In the genomic region with DNA sequence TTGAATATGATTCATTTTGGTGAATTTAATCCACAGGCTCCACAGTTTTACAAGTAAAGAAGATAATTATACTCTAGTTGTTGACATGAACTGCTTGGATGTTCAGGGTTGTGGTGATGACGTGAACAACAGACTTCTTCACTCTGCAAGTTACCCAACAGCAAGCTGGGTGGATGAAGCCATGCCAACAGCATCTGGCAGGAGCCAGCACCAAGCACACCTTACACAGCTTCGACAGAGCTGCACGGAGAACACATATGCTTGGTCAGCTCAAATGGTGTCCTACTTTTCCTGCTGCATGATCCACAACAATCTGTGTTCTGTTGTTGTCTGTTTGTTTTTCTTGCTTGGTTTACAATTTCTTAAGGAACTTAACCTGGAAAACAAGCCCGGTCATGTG, we compare ENCODE assay signal across 9 cellular contexts. TPM values are rescaled to one million over a fixed set of nuclear protein-coding genes. Genes with fewer than 3 reads are reported as not detected.
DNase-seq lines count a peak whose midpoint lies in the region; ATAC-seq, FAIRE-seq and TF ChIP-seq lines count a peak whose summit lies in the region.
"Had no signal": no experiment of that assay in that cellular context is flagged by ENCODE, and none has a peak within 500 bp of the region (broad histone marks: within the 10 kb centered on the region; RNA-seq: fewer than 3 reads in every experiment).

No MANE protein-coding gene starts in this region.

- no peak for TF ChIP-seq POLR2A in H1 (IDR thresholded peaks at IDR 0.05; ENCODE audit: control extremely low read depth in 1 of 2, low read depth in 2 of 2, low read length in 2 of 2)

- no peak overlapping the region for H3K4ac ChIP-seq in H1 (replicated peaks; ENCODE audit: insufficient read length, low read depth, low read length)

- H2AFZ ChIP-seq in H1 (ENCODE audit: low read length), result 0 out of 2 replicates have a peak overlapping the region, but pooled peaks have one; percentile 23

- H3K4me1 ChIP-seq in H1 (replicated peaks in 1 of 4; ENCODE audit: control insufficient read depth in 3 of 4, insufficient read depth in 4 of 4, low read length in 3 of 4) (peaks cover 3 to 14% (median 5%) of the 10 kb centered on the region in 4 experiments; a peak in 5 of 7 replicates), lung (ENCODE audit: control insufficient read depth in 2 of 2, insufficient read depth in 2 of 2, low read length in 2 of 2) (peaks cover 49 to 68% of the 10 kb centered on the region in 2 donors)

- no peak overlapping the region for H3K9ac ChIP-seq in H1 (replicated peaks in 1 of 4; ENCODE audit: extremely low read depth in 1 of 4, low read depth in 3 of 4, low read length in 3 of 4)

- H3K9me3 ChIP-seq in WERI-Rb-1 (ENCODE audit: severe bottlenecking) (no peaks in the 10 kb centered on the region), H1 (ENCODE audit: insufficient read depth in 2 of 2, low read depth in 1 of 2, low read length in 1 of 2) (no peaks in the 10 kb centered on the region), lung (ENCODE audit: control insufficient read depth in 2 of 2, insufficient read depth in 1 of 2, low read length in 1 of 2) (no peaks in the 10 kb centered on the region)

- H2BK120ac ChIP-seq in H1 (replicated peaks; ENCODE audit: low read depth, low read length), result no peak overlapping the region

- peak overlapping the region; percentile 77 for H2BK15ac ChIP-seq in H1 (ENCODE audit: low read length)

- CTCF ChIA-PET in H1 (lab: Charles Lee; ENCODE audit: partially characterized antibody), result interaction anchor here (0.8 to 2.8 kb wide), 15 partner anchors 8 to 304 kb away, joined by 3 to 17 read pairs (median 4); no protein-coding TSS in a partner anchor

- H3K79me1 ChIP-seq in H1 (ENCODE audit: low read depth, low read length), result no peaks in the 10 kb centered on the region; the same call in 1 of the 2 replicates

- H3K4me3 ChIP-seq in WERI-Rb-1 (ENCODE audit: low read depth, low read length) (no peak overlapping the region; the same call in 1 of the 2 replicates), H1 (ENCODE audit: extremely low read depth in 1 of 4, insufficient read depth in 2 of 4, low read depth in 3 of 4, low read length in 4 of 4) (peak overlapping the region in 1 of 4 experiments; percentile 1; a peak in 1 of 8 replicates), lung (no peak overlapping the region)

- WGBS in H1 (ENCODE audit: extremely low coverage in 1 of 2, insufficient coverage in 1 of 2, insufficient read length in 1 of 2, insufficient replicate concordance in 2 of 2, low coverage in 1 of 2, low lambda C conversion rate in 2 of 2, missing lambda C conversion rate in 1 of 2), 2 experiments, result 84% methylated on average over 4 of the region's 4 CpGs; no CpG with 5 or more reads in 1 of the 2 experiments
- 43 to 67% methylated on average over 4 of the region's 4 CpGs for WGBS in lung, 2 donors

- no peak for FAIRE-seq in H1 (lab: Jason Lieb, UNC)

- ATAC-seq in lung (ENCODE audit: insufficient read depth, low FRiP score) (no peak), HG02973 (IDR thresholded peaks at IDR 0.05; ENCODE audit: unreplicated experiment) (no peak)

- no peak for TF ChIP-seq CTCF in WERI-Rb-1 (IDR thresholded peaks at IDR 0.05; ENCODE audit: low read depth, low read length)
- TF ChIP-seq CTCF in H1 (IDR thresholded peaks at IDR 0.05; ENCODE audit: control extremely low read depth in 1 of 3, insufficient read depth in 1 of 3, low read depth in 1 of 3, low read length in 3 of 3), result no peak
- no peak for TF ChIP-seq CTCF in lung (IDR thresholded peaks at IDR 0.05; ENCODE audit: control extremely low read depth, extremely low read depth)

- H2BK20ac ChIP-seq in H1 (ENCODE audit: low read length), result 0 out of 2 replicates have a peak overlapping the region, but pooled peaks have one; percentile 53

- H3K14ac ChIP-seq in H1 (ENCODE audit: insufficient read length), result no peak overlapping the region

- H3K23ac ChIP-seq in H1 (ENCODE audit: insufficient read length), result no peak overlapping the region

- H3K27me3 ChIP-seq in WERI-Rb-1 (ENCODE audit: insufficient read depth, low read depth, severe bottlenecking) (no peaks in the 10 kb centered on the region), H1 (replicated peaks in 1 of 4; ENCODE audit: control insufficient read depth in 3 of 4, extremely low read depth in 1 of 4, insufficient read depth in 3 of 4, low read length in 3 of 4) (no peaks in the 10 kb centered on the region), lung (ENCODE audit: control insufficient read depth, insufficient read depth) (no peaks in the 10 kb centered on the region)

- DNase-seq in WERI-Rb-1 (no peak), H1 (ENCODE audit: low read depth in 1 of 2, low spot score in 2 of 2) (no peak), lung (ENCODE audit: low spot score) (no peak), OCI-M2 (lab: John Stamatoyannopoulos, UW; ENCODE audit: unreplicated experiment) (no peak), DMS53 treated with DMSO at 0.1 percent for 48 hours (lab: John Stamatoyannopoulos, UW; ENCODE audit: unreplicated experiment) (no peak)
- DNase-seq in activated CD4-positive, alpha-beta T cell treated with anti-CD3 and anti-CD28 coated beads, Interleukin-2, amount 50 U/mL, for 4 hours, result no peak
- DNase-seq: T-helper 9 cell had no signal

- peak overlapping the region; percentile 30 to 53; a peak in 3 of 4 replicates for H3K4me2 ChIP-seq in H1 (ENCODE audit: insufficient read depth in 1 of 2, low read depth in 2 of 2, low read length in 2 of 2)

- TF ChIP-seq RAD21 in H1 (IDR thresholded peaks at IDR 0.05 in 1 of 2, conservative IDR thresholded peaks at IDR 0.05 in 1 of 2; ENCODE audit: low read depth in 2 of 2, low read length in 2 of 2), result no peak

- H3K23me2 ChIP-seq in H1 (ENCODE audit: low read depth, low read length), result no peaks in the 10 kb centered on the region

- no peak for TF ChIP-seq EP300 in H1 (IDR thresholded peaks at IDR 0.05; ENCODE audit: borderline replicate concordance in 1 of 2, low read depth in 2 of 2, low read length in 2 of 2)

- no peak overlapping the region for H4K8ac ChIP-seq in H1 (ENCODE audit: extremely low read depth, insufficient read depth, low read length)

- H3K56ac ChIP-seq in H1 (replicated peaks; ENCODE audit: insufficient read length, low read depth, low read length), result no peak overlapping the region

- peak overlapping the region; percentile 98; the same call in 1 of the 2 replicates for H2AK5ac ChIP-seq in H1 (ENCODE audit: low read depth, low read length)

- peak overlapping the region; percentile 62; the same call in 1 of the 2 replicates for H2BK5ac ChIP-seq in H1 (ENCODE audit: low read depth, low read length)

- H3K36me3 ChIP-seq in WERI-Rb-1, result no peaks in the 10 kb centered on the region
- no peaks in the 10 kb centered on the region for H3K36me3 ChIP-seq in H1 (ENCODE audit: control insufficient read depth in 2 of 4, insufficient read depth in 4 of 4, low read length in 3 of 4)
- H3K36me3 ChIP-seq in lung (ENCODE audit: control insufficient read depth in 2 of 2, insufficient read depth in 2 of 2, low read length in 2 of 2), result no peaks in the 10 kb centered on the region

- H2BK12ac ChIP-seq in H1 (ENCODE audit: low read depth, low read length), result peak overlapping the region; percentile 65; the same call in 1 of the 2 replicates

- H4K5ac ChIP-seq in H1 (ENCODE audit: insufficient read length, low read depth, low read length), result no peak overlapping the region

- H3K27ac ChIP-seq in WERI-Rb-1, result peak overlapping the region; percentile 89
- H3K27ac ChIP-seq in H1 (ENCODE audit: low read depth, low read length), result no peak overlapping the region
- peak overlapping the region; percentile 92 to 95 for H3K27ac ChIP-seq in lung (ENCODE audit: low read depth in 1 of 2, low read length in 1 of 2)
- H3K27ac ChIP-seq in temporal lobe (ENCODE audit: low read depth, low read length), result peak overlapping the region; percentile 10

- H3K79me2 ChIP-seq in H1 (ENCODE audit: control insufficient read depth in 1 of 2, insufficient read depth in 2 of 2, low read length in 2 of 2), result no peaks in the 10 kb centered on the region

- POLR2A ChIA-PET in H1 (lab: Charles Lee; ENCODE audit: partially characterized antibody), result interaction anchor here (0.6 to 1.3 kb wide), 7 partner anchors 8 to 304 kb away, joined by 3 to 11 read pairs (median 3); partner anchors contain the start of gene NOD1

- peak overlapping the region; percentile 56 for H4K91ac ChIP-seq in H1 (replicated peaks; ENCODE audit: insufficient read length, low read length)

- H3K18ac ChIP-seq in H1 (ENCODE audit: extremely low read depth, low read length), result peak overlapping the region; percentile 88; the same call in 1 of the 2 replicates

- H4K20me1 ChIP-seq in H1 (replicated peaks in 1 of 2; ENCODE audit: control insufficient read depth in 1 of 2, insufficient read depth in 2 of 2, low read length in 2 of 2), result no peaks in the 10 kb centered on the region

TF ChIP-seq in H1, 55 proteins besides CTCF, POLR2A, EP300 and RAD21 (continues in another document):
- no peak for TF ChIP-seq ATF3 (IDR thresholded peaks at IDR 0.05; ENCODE audit: insufficient read depth, low read depth, low read length)

RNA-seq across cellular contexts. Expression of gene NOD1, which starts 9.8 kb away (rescaled TPM):
- 6.0 and 6.5 TPM in 2 replicates for total RNA-seq in H1 (2021; fragmentation: NEBNext Ultra II Directional; extraction: Animal tissue kit (Norgen Biotek cat#: 25700))
- 3.8 and 4.1 TPM in 2 replicates for polyA plus RNA-seq in H1 (2011; rRNA removed)
- 4.0 TPM for polyA plus RNA-seq in H1 (2011; cell fraction: cytosol; rRNA removed)
- 8.3 TPM for polyA plus RNA-seq in H1 (2011; cell fraction: nucleus; rRNA removed)
- polyA plus RNA-seq in H1 (2012, experiment 1 of 2), result 3.9 to 4.6 TPM (median 4.1 TPM) in 4 replicates
- polyA plus RNA-seq in H1 (2012, experiment 2 of 2), result 3.0 TPM
- polyA plus RNA-seq in H1 (2013, experiment 1 of 2), result 4.5 TPM
- polyA plus RNA-seq in H1 (2013, experiment 2 of 2), result 4.3 TPM
- 5.6 and 5.9 TPM in 2 replicates for polyA minus RNA-seq in H1 (2011; rRNA and poly(A)+ RNA removed)
- polyA minus RNA-seq in H1 (2011; cell fraction: cytosol; rRNA and poly(A)+ RNA removed), result 4.0 TPM
- 10.1 TPM for polyA minus RNA-seq in H1 (2011; cell fraction: nucleus; rRNA and poly(A)+ RNA removed)
- 10 to 100 TPM; 22.0 to 46.1 TPM for total RNA-seq in lung
- 10 to 100 TPM; 11.5 to 21.0 TPM for polyA plus RNA-seq in lung
- total RNA-seq in temporal lobe, result 2.0 TPM

RNA-seq across cellular contexts. Expression of gene GGCT, which starts 35.8 kb away (rescaled TPM):
- total RNA-seq in H1 (2021; fragmentation: NEBNext Ultra II Directional; extraction: Animal tissue kit (Norgen Biotek cat#: 25700)), result 125 and 129 TPM in 2 replicates
- polyA plus RNA-seq in H1 (2011; rRNA removed) (47.7 and 50.0 TPM in 2 replicates), lung (10 to 100 TPM; 45.0 to 90.1 TPM)
- 85.5 TPM for polyA plus RNA-seq in H1 (2011; cell fraction: cytosol; rRNA removed)
- 60.8 TPM for polyA plus RNA-seq in H1 (2011; cell fraction: nucleus; rRNA removed)
- polyA plus RNA-seq in H1 (2012, experiment 1 of 2), result 88.5 to 127 TPM (median 90.7 TPM) in 4 replicates
- 39.1 TPM for polyA plus RNA-seq in H1 (2012, experiment 2 of 2)
- 84.7 TPM for polyA plus RNA-seq in H1 (2013, experiment 1 of 2)
- polyA plus RNA-seq in H1 (2013, experiment 2 of 2), result 87.8 TPM
- polyA minus RNA-seq in H1 (2011; rRNA and poly(A)+ RNA removed), result 12.2 and 13.2 TPM in 2 replicates
- 26.6 TPM for polyA minus RNA-seq in H1 (2011; cell fraction: cytosol; rRNA and poly(A)+ RNA removed)
- 21.5 TPM for polyA minus RNA-seq in H1 (2011; cell fraction: nucleus; rRNA and poly(A)+ RNA removed)
- total RNA-seq in lung (10 to 100 TPM; 33.1 to 38.1 TPM), temporal lobe (20.2 TPM)
